In genomic region chr2:217349251-217349650, GRCh38 we compare ENCODE assay signal across 23 cellular contexts.
"Had no signal": no experiment of that assay in that cellular context is flagged by ENCODE, and none has a peak within 500 bp of the region (broad histone marks: within the 10 kb centered on the region; RNA-seq: fewer than 3 reads in every experiment).

No MANE protein-coding gene starts in this region.

- H3K4me3 ChIP-seq: colonic mucosa, coronary artery, dorsolateral prefrontal cortex, esophagus muscularis mucosa, esophagus squamous epithelium, gastrocnemius medialis, gastroesophageal sphincter, heart left ventricle, heart right ventricle had no signal

- DNase-seq: colonic mucosa; cortex of kidney; dermis blood vessel endothelial cell; dorsolateral prefrontal cortex; effector CD4-positive, alpha-beta T cell; effector CD8-positive, alpha-beta T cell; effector memory CD4-positive, alpha-beta T cell; effector memory CD8-positive, alpha-beta T cell; endodermal cell; erythroblast; esophagus squamous epithelium; foreskin fibroblast; foreskin keratinocyte; foreskin melanocyte; gastrocnemius medialis; glutamatergic neuron; head of caudate nucleus; heart left ventricle; heart right ventricle had no signal

- H3K4me1 ChIP-seq: colonic mucosa, esophagus squamous epithelium, foreskin keratinocyte, gastrocnemius medialis had no signal

- H3K36me3 ChIP-seq: colonic mucosa, esophagus muscularis mucosa, esophagus squamous epithelium, gastrocnemius medialis, gastroesophageal sphincter, heart left ventricle, heart right ventricle had no signal

- H3K27ac ChIP-seq: colonic mucosa, coronary artery, dorsolateral prefrontal cortex, epithelial cell of prostate, esophagus muscularis mucosa, esophagus squamous epithelium, foreskin keratinocyte, gastrocnemius medialis, gastroesophageal sphincter, heart left ventricle, heart right ventricle had no signal

- H3K9me3 ChIP-seq: colonic mucosa, esophagus muscularis mucosa, esophagus squamous epithelium, gastrocnemius medialis, gastroesophageal sphincter had no signal
